ENCODE assay signal across 1 cellular context in genomic region chr9:83920469-83920941, GRCh38.
TF ChIP-seq lines count a peak whose summit lies in the region.

No MANE protein-coding gene starts in this region.

TF ChIP-seq in HepG2, 621 proteins besides CTCF, POLR2A, EP300 and RAD21 (continued from another document):
- TF ChIP-seq DMTF1 (CRISPR knock-in tag; IDR thresholded peaks at IDR 0.05) (no peak), RARG (CRISPR knock-in tag; IDR thresholded peaks at IDR 0.05; ENCODE audit: low read depth) (no peak), ZFP37 (CRISPR knock-in tag; IDR thresholded peaks at IDR 0.05; ENCODE audit: borderline replicate concordance) (no peak; the same call in 1 of the 2 replicates), ZNF253 (CRISPR knock-in tag; IDR thresholded peaks at IDR 0.05; ENCODE audit: borderline replicate concordance) (no peak), ZNF639 (CRISPR knock-in tag; conservative IDR thresholded peaks at IDR 0.05) (no peak), GMEB2 (CRISPR knock-in tag; IDR thresholded peaks at IDR 0.05; ENCODE audit: low read depth) (no peak), DNMT1 (CRISPR knock-in tag; IDR thresholded peaks at IDR 0.05) (no peak), GTF2F1 (IDR thresholded peaks at IDR 0.05; ENCODE audit: low read length) (no peak)
